ENCODE assay signal across 8 cellular contexts in genomic region chr6:144559865-144560603, GRCh38.
A peak's percentile ranks its signal among the peaks of the same experiment; 100 is the strongest.
DNase-seq lines count a peak whose midpoint lies in the region; ATAC-seq and TF ChIP-seq lines count a peak whose summit lies in the region.

No MANE protein-coding gene starts in this region.

- H3K27me3 ChIP-seq in gastrocnemius medialis = no peaks in the 10 kb centered on the region

- H3K9me3 ChIP-seq in gastrocnemius medialis = no peaks in the 10 kb centered on the region

- H3K4me1 ChIP-seq in gastrocnemius medialis = no peaks in the 10 kb centered on the region

- DNase-seq in AG08396 (ENCODE audit: low spot score) (peak; percentile 16), HuH-7.5 (ENCODE audit: low spot score) (peak; percentile 4), kidney tubule cell (ENCODE audit: low spot score) (peak; percentile 54), NCI-H1930 (lab: John Stamatoyannopoulos, UW) (no peak), gastrocnemius medialis (no peak)
- peak; percentile 11 for DNase-seq in activated naive CD4-positive, alpha-beta T cell treated with anti-CD3 and anti-CD28 coated beads, Interleukin-2, amount 50 U/mL, for 16 hours

- TF ChIP-seq CTCF in gastrocnemius medialis (IDR thresholded peaks at IDR 0.05 in 4 of 5, conservative IDR thresholded peaks at IDR 0.05 in 1 of 5) = no peak

- intact Hi-C loops in gastrocnemius medialis (cut with DNase I; ENCODE audit: low total_unique reads) = no loop called here

- H3K36me3 ChIP-seq in gastrocnemius medialis = peaks cover 0 to 34% of the 10 kb centered on the region in 2 donors

- in situ Hi-C loops in gastrocnemius medialis (cut with MboI; ENCODE audit: low sequenced_read_pairs in 4 of 4) = no loop called here

- no peak overlapping the region for H3K4me3 ChIP-seq in gastrocnemius medialis

- ATAC-seq in HG03045 (IDR thresholded peaks at IDR 0.05; ENCODE audit: unreplicated experiment) (no peak), gastrocnemius medialis (no peak), HG03378 (IDR thresholded peaks at IDR 0.05; ENCODE audit: unreplicated experiment) (no peak)

- no peak for TF ChIP-seq POLR2A in gastrocnemius medialis (IDR thresholded peaks at IDR 0.05)

- no peak overlapping the region for H3K27ac ChIP-seq in gastrocnemius medialis

Comparison
In these comparisons a context has a peak if more than half of its experiments do, and no peak if none do; other contexts are left out.
1. DNase-seq: peak in AG08396 (single experiment), HuH-7.5 (single experiment), activated naive CD4-positive, alpha-beta T cell treated with anti-CD3 and anti-CD28 coated beads, Interleukin-2, amount 50 U/mL, for 16 hours (single experiment) and kidney tubule cell (single experiment); none in NCI-H1930 (0 of 2) and gastrocnemius medialis (0 of 2).